ENCODE assay signal across 21 cellular contexts in the genomic region with DNA sequence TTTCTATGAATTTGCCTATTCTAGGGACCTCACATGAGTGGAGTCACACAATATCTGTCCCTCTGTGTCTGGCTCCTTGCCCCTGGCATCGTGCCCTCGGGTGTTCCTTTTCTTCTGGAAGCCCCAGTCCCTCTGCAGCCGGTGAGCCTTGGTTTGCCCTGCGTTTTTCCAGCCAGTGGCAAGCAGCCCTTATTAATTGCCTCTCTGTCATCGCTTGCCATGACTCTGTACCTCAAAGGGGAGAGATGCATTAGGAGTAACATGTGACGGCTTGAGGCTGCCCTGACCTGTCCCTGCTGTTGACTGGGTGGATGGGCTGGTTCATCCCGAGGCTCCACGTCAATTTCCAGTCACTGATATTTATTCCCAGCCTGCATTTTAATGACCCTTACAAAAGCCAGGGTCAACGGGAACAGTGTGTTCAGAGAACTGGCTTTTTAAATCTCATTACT.
DNase-seq lines count a peak whose midpoint lies in the region; ATAC-seq and TF ChIP-seq lines count a peak whose summit lies in the region.
"Had no signal": no experiment of that assay in that cellular context is flagged by ENCODE, and none has a peak within 500 bp of the region (broad histone marks: within the 10 kb centered on the region; RNA-seq: fewer than 3 reads in every experiment).

No MANE protein-coding gene starts in this region.

- WGBS in esophagus muscularis mucosa = 50% methylated on average over 9 of the region's 9 CpGs
- WGBS in psoas muscle, 3 donors = 12 to 26% (median 21%) methylated on average over 9 of the region's 9 CpGs

- H3K4me1 ChIP-seq in esophagus muscularis mucosa (no peaks in the 10 kb centered on the region), psoas muscle (peaks cover 29% of the 10 kb centered on the region)

- ATAC-seq in psoas muscle (peak; percentile 83 to 94 (median 88)), GM18861 (IDR thresholded peaks at IDR 0.05; ENCODE audit: unreplicated experiment) (no peak), GM19328 (IDR thresholded peaks at IDR 0.05; ENCODE audit: unreplicated experiment) (no peak)
- ATAC-seq: activated naive CD8-positive, alpha-beta T cell treated with anti-CD3 and anti-CD28 coated beads, Interleukin-2, amount 50 U/mL, for 24 hours; CD8-positive, alpha-beta T cell; natural killer cell treated with Interleukin-12 subunit alpha and Interleukin-12 subunit beta and Interleukin-15 and Interleukin-18, amount 100 ng/mL, for 72 hours had no signal

- peak; percentile 72 for DNase-seq in DMS79 treated with DMSO at 0.1 percent for 48 hours (lab: John Stamatoyannopoulos, UW)
- DNase-seq in NCI-H69 (lab: John Stamatoyannopoulos, UW) = peak; percentile 2
- peak; percentile 91 for DNase-seq in esophagus muscularis mucosa (ENCODE audit: extremely low spot score)
- peak; percentile 81 to 91 for DNase-seq in psoas muscle
- DNase-seq in middle frontal gyrus (ENCODE audit: extremely low spot score, low spot score) = no peak
- DNase-seq in SIG-M5 (lab: John Stamatoyannopoulos, UW) = no peak
- DNase-seq: activated B cell treated with CpG ODN at 0.5 μM for 24 hours; activated CD8-positive, alpha-beta memory T cell treated with anti-CD3 and anti-CD28 coated beads for 24 hours; activated naive CD8-positive, alpha-beta T cell treated with anti-CD3 and anti-CD28 coated beads, Interleukin-2, amount 50 U/mL, for 24 hours; CD8-positive, alpha-beta T cell; central memory CD4-positive, alpha-beta T cell; effector memory CD4-positive, alpha-beta T cell; islet precursor cell; NCI-H1694 treated with DMSO at 0.1 percent for 48 hours; NCI-H748 treated with DMSO at 0.1 percent for 48 hours; stimulated activated CD4-positive, alpha-beta T cell treated with anti-CD3 and anti-CD28 coated beads, Interleukin-15, amount 100 ng/mL, for 24 hours; stimulated activated naive CD4-positive, alpha-beta T cell had no signal

- H3K9me3 ChIP-seq in esophagus muscularis mucosa (no peaks in the 10 kb centered on the region), psoas muscle (no peaks in the 10 kb centered on the region)

- TF ChIP-seq CTCF in esophagus muscularis mucosa (IDR thresholded peaks at IDR 0.05) = no peak
- no peak for TF ChIP-seq CTCF in psoas muscle (IDR thresholded peaks at IDR 0.05)

- H3K36me3 ChIP-seq in esophagus muscularis mucosa (no peaks in the 10 kb centered on the region), psoas muscle (ENCODE audit: insufficient read depth in 1 of 2, low read depth in 1 of 2) (no peaks in the 10 kb centered on the region)

- H3K27me3 ChIP-seq in esophagus muscularis mucosa = no peaks in the 10 kb centered on the region
- H3K27me3 ChIP-seq in psoas muscle (ENCODE audit: insufficient read depth in 3 of 3, low read length in 2 of 3) = no peaks in the 10 kb centered on the region
- H3K27me3 ChIP-seq: hepatocyte had no signal

- no peak for TF ChIP-seq POLR2A in esophagus muscularis mucosa (IDR thresholded peaks at IDR 0.05; ENCODE audit: low read depth)

- TF ChIP-seq EP300 in esophagus muscularis mucosa (IDR thresholded peaks at IDR 0.05) = no peak

- H3K4me3 ChIP-seq in esophagus muscularis mucosa = no peak overlapping the region
- H3K4me3 ChIP-seq in psoas muscle = no peak overlapping the region
- H3K4me3 ChIP-seq: hepatocyte had no signal

- peak overlapping the region in 1 of 4 donors; percentile 33 for H3K27ac ChIP-seq in esophagus muscularis mucosa (replicated peaks in 1 of 4)
- H3K27ac ChIP-seq in psoas muscle = peak overlapping the region; percentile 75
- H3K27ac ChIP-seq: hepatocyte had no signal

- intact Hi-C loops in esophagus muscularis mucosa (cut with DNase I) = no loop called here
- intact Hi-C loops in psoas muscle (cut with DNase I) = no loop called here

Comparison
In these comparisons a context has a peak if more than half of its experiments do, and no peak if none do; other contexts are left out.
1. DNase-seq: peak in DMS79 treated with DMSO at 0.1 percent for 48 hours (single experiment), NCI-H69 (single experiment), esophagus muscularis mucosa (single experiment) and psoas muscle (2 of 2); none in middle frontal gyrus (single experiment) and SIG-M5 (single experiment).
2. ATAC-seq: peak in psoas muscle (4 of 4); none in GM18861 (single experiment) and GM19328 (single experiment).